13 cellular contexts compared by ENCODE assay signal in genomic region chr19:48250290-48251025, GRCh38. TPM values are rescaled to one million over a fixed set of nuclear protein-coding genes. Genes with fewer than 3 reads are reported as not detected.
DNase-seq lines count a peak whose midpoint lies in the region; ATAC-seq, FAIRE-seq and TF ChIP-seq lines count a peak whose summit lies in the region.
"Had no signal": no experiment of that assay in that cellular context is flagged by ENCODE, and none has a peak within 500 bp of the region (broad histone marks: within the 10 kb centered on the region; RNA-seq: fewer than 3 reads in every experiment).

No MANE protein-coding gene starts in this region.

- peak overlapping the region; percentile 20 to 72 (median 66); a peak in 11 of 20 replicates for H3K4me3 ChIP-seq in BLaER1 treated with 17β-estradiol and CSF1 and Interleukin-3, amounts not matched to agents 10 nM and 100 nM

- H3K4me2 ChIP-seq in BLaER1 treated with 17β-estradiol and CSF1 and Interleukin-3, amounts not matched to agents 10 nM and 100 nM, result peak overlapping the region; percentile 57 to 98 (median 83)

- H3K9ac ChIP-seq in BLaER1 treated with 17β-estradiol and CSF1 and Interleukin-3, amounts not matched to agents 10 nM and 100 nM, result peak overlapping the region in 9 of 11 experiments; percentile 15 to 93 (median 84); a peak in 13 of 22 replicates

- peaks cover 22 to 37% (median 25%) of the 10 kb centered on the region in 11 experiments for H3K36me3 ChIP-seq in BLaER1 treated with 17β-estradiol and CSF1 and Interleukin-3, amounts not matched to agents 10 nM and 100 nM

- no peaks in the 10 kb centered on the region for H3K27me3 ChIP-seq in BLaER1 treated with 17β-estradiol and CSF1 and Interleukin-3, amounts not matched to agents 10 nM and 100 nM

- no peaks in the 10 kb centered on the region for H3K27me3 Mint-ChIP-seq in activated naive CD8-positive, alpha-beta T cell treated with anti-CD3 and anti-CD28 coated beads, Interleukin-2, amount 50 U/mL, for 24 hours
- no peaks in the 10 kb centered on the region for H3K27me3 Mint-ChIP-seq in naive thymus-derived CD8-positive, alpha-beta T cell
- H3K27me3 Mint-ChIP-seq in progenitor cell of endocrine pancreas, result no peaks in the 10 kb centered on the region

- peak; percentile 66 for FAIRE-seq in GM19239 (lab: Jason Lieb, UNC)

- no peak for DNase-seq in GM19239 (ENCODE audit: insufficient read length, low spot score)
- no peak for DNase-seq in activated naive CD8-positive, alpha-beta T cell treated with anti-CD3 and anti-CD28 coated beads, Interleukin-2, amount 50 U/mL, for 24 hours
- DNase-seq in naive thymus-derived CD8-positive, alpha-beta T cell, result no peak
- DNase-seq in progenitor cell of endocrine pancreas (ENCODE audit: low spot score, unreplicated experiment), result no peak
- DNase-seq in NCI-H1092 (lab: John Stamatoyannopoulos, UW), result no peak
- DNase-seq: central memory CD4-positive, alpha-beta T cell; H9; NCI-H2029 had no signal

- H3K36me3 Mint-ChIP-seq in activated naive CD8-positive, alpha-beta T cell treated with anti-CD3 and anti-CD28 coated beads, Interleukin-2, amount 50 U/mL, for 24 hours (ENCODE audit: low read depth), result peaks cover 39% of the 10 kb centered on the region
- H3K36me3 Mint-ChIP-seq in naive thymus-derived CD8-positive, alpha-beta T cell, result peaks cover 0 to 21% (median 15%) of the 10 kb centered on the region in 3 donors
- H3K36me3 Mint-ChIP-seq in progenitor cell of endocrine pancreas (ENCODE audit: insufficient read depth), result peaks cover 11% of the 10 kb centered on the region

- H4K20me1 ChIP-seq in BLaER1 treated with 17β-estradiol and CSF1 and Interleukin-3, amounts not matched to agents 10 nM and 100 nM, result peaks cover 0 to 8% (median 0%) of the 10 kb centered on the region in 11 experiments; a peak in 2 of 22 replicates

- peak overlapping the region; percentile 75 to 98 (median 92) for H3K27ac ChIP-seq in BLaER1 treated with 17β-estradiol and CSF1 and Interleukin-3, amounts not matched to agents 10 nM and 100 nM

- ATAC-seq in activated naive CD8-positive, alpha-beta T cell treated with anti-CD3 and anti-CD28 coated beads, Interleukin-2, amount 50 U/mL, for 24 hours, result no peak
- no peak for ATAC-seq in naive thymus-derived CD8-positive, alpha-beta T cell
- ATAC-seq in HG03571 (IDR thresholded peaks at IDR 0.05; ENCODE audit: unreplicated experiment), result no peak
- no peak for ATAC-seq in HG02642 (IDR thresholded peaks at IDR 0.05; ENCODE audit: poor library complexity, unreplicated experiment)

- H3K9me3 Mint-ChIP-seq in activated naive CD8-positive, alpha-beta T cell treated with anti-CD3 and anti-CD28 coated beads, Interleukin-2, amount 50 U/mL, for 24 hours, result no peaks in the 10 kb centered on the region
- H3K9me3 Mint-ChIP-seq in naive thymus-derived CD8-positive, alpha-beta T cell, result no peaks in the 10 kb centered on the region
- H3K9me3 Mint-ChIP-seq in progenitor cell of endocrine pancreas (ENCODE audit: low read depth), result no peaks in the 10 kb centered on the region

- H3K4me3 Mint-ChIP-seq in activated naive CD8-positive, alpha-beta T cell treated with anti-CD3 and anti-CD28 coated beads, Interleukin-2, amount 50 U/mL, for 24 hours, result peak overlapping the region; percentile 91
- H3K4me3 Mint-ChIP-seq in naive thymus-derived CD8-positive, alpha-beta T cell, result peak overlapping the region; percentile 28 to 97 (median 96)
- H3K4me3 Mint-ChIP-seq in progenitor cell of endocrine pancreas (ENCODE audit: low read depth), result no peak overlapping the region
- H3K4me3 Mint-ChIP-seq: H9 had no signal

- peak overlapping the region; percentile 98 for H3K27ac Mint-ChIP-seq in activated naive CD8-positive, alpha-beta T cell treated with anti-CD3 and anti-CD28 coated beads, Interleukin-2, amount 50 U/mL, for 24 hours
- peak overlapping the region; percentile 71 to 100 (median 98) for H3K27ac Mint-ChIP-seq in naive thymus-derived CD8-positive, alpha-beta T cell
- no peak overlapping the region for H3K27ac Mint-ChIP-seq in progenitor cell of endocrine pancreas

- H3K4me1 Mint-ChIP-seq in activated naive CD8-positive, alpha-beta T cell treated with anti-CD3 and anti-CD28 coated beads, Interleukin-2, amount 50 U/mL, for 24 hours, result peaks cover 81% of the 10 kb centered on the region
- peaks cover 28 to 84% (median 73%) of the 10 kb centered on the region in 4 donors for H3K4me1 Mint-ChIP-seq in naive thymus-derived CD8-positive, alpha-beta T cell
- H3K4me1 Mint-ChIP-seq in progenitor cell of endocrine pancreas (ENCODE audit: low read depth), result peaks cover 10% of the 10 kb centered on the region

- H3K4me1 ChIP-seq in BLaER1 treated with 17β-estradiol and CSF1 and Interleukin-3, amounts not matched to agents 10 nM and 100 nM, result peaks cover 58 to 80% (median 72%) of the 10 kb centered on the region in 10 experiments

- POLR2A ChIA-PET in naive thymus-derived CD8-positive, alpha-beta T cell (lab: Charles Lee), result interaction anchor here (0.6 to 2.5 kb wide), 8 partner anchors 9 to 80 kb away, joined by 3 to 23 read pairs (median 6); partner anchors contain the start of genes LIG1 and ZSWIM9

- no peak for TF ChIP-seq CTCF in progenitor cell of endocrine pancreas (IDR thresholded peaks at IDR 0.05; ENCODE audit: unreplicated experiment)

- H3K9me3 ChIP-seq in BLaER1 treated with 17β-estradiol and CSF1 and Interleukin-3, amounts not matched to agents 10 nM and 100 nM (replicated peaks in 1 of 11), result peaks cover 0 to 10% (median 0%) of the 10 kb centered on the region in 11 experiments; a peak in 1 of 22 replicates

RNA-seq across cellular contexts. Expression of gene CARD8, which starts 5.3 kb away (rescaled TPM):
- 100 to 1,000 TPM; 301 to 314 TPM for total RNA-seq in naive thymus-derived CD8-positive, alpha-beta T cell
- polyA plus RNA-seq in naive thymus-derived CD8-positive, alpha-beta T cell, result 100 to 1,000 TPM in 1 of 3 donors, 10 to 100 TPM in 2; 73.3 to 104 (median 87.7) TPM
- 60.9 and 64.6 TPM in 2 replicates for total RNA-seq in progenitor cell of endocrine pancreas

RNA-seq across cellular contexts. Expression of gene ZNF114, which starts 19.4 kb away (rescaled TPM):
- total RNA-seq in naive thymus-derived CD8-positive, alpha-beta T cell, result not detected
- under 1 TPM in 1 of 3 donors, not detected in 2; 0.17 TPM for polyA plus RNA-seq in naive thymus-derived CD8-positive, alpha-beta T cell
- 7.4 and 7.9 TPM in 2 replicates for total RNA-seq in progenitor cell of endocrine pancreas
- total RNA-seq: fibroblast of lung, myocyte had no signal
